Comparison of ENCODE assay signal across 8 cellular contexts in the genomic region with DNA sequence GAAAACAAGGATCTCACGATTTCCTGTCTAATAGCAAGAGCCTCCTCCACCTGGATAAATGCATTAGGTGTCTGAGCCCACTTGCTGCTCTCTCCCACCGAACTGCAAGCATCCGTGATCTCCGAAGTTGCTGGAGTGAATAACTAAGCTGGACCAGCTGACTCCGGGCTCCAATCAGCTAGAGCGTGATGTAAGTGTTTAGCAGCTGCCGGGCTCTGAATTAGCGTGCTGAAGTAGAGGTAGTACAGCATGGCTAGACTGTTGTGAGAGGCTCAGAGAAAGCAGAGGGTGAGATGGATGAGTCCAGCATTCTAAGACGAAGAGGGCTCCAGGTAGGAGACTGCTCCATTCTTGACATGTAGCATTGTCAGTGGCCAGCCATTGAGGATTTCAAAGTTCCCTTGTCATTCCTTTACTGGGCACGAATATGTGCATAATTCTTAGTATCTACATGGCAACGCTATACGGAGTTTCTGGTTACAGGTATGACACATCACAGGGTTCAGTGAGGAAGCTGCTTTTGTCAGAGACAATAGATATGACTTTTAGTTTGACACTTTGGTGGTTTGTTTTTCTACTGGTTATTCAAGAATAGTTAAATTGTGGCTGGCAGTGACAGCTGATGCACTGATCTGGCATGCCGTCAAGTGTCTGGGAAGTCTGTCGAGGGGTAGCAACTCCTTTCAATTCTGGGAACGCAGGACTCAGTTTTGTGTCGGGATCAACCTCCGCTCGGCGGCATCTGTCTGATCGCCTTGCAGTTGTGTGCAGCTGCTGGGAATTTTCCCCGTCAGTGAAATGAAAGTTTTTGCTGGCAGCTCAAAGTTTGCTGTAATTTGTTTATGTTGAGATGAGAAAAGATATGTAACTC.
DNase-seq lines count a peak whose midpoint lies in the region; ATAC-seq and TF ChIP-seq lines count a peak whose summit lies in the region.

No MANE protein-coding gene starts in this region.

- peak overlapping the region; percentile 87 for H3K4me3 Mint-ChIP-seq in stimulated activated naive CD8-positive, alpha-beta T cell treated with anti-CD3 and anti-CD28 coated beads, Interleukin-15, Interleukin-2, amounts not matched to agents 100 ng/mL and 50 ng/mL, for 24 hours

- H3K4me1 ChIP-seq in muscle layer of duodenum (ENCODE audit: control insufficient read depth in 1 of 2, insufficient read depth in 2 of 2, low read length in 2 of 2), result peaks cover 0 to 3% of the 10 kb centered on the region in 2 donors

- TF ChIP-seq CTCF in fibroblast of mammary gland (conservative IDR thresholded peaks at IDR 0.05; ENCODE audit: control insufficient read depth, insufficient read depth, low read depth, low read length), result no peak

- H3K27ac ChIP-seq in muscle layer of duodenum (ENCODE audit: low read length), result peak overlapping the region; percentile 0

- peaks cover 6% of the 10 kb centered on the region for H3K9me3 Mint-ChIP-seq in stimulated activated naive CD8-positive, alpha-beta T cell treated with anti-CD3 and anti-CD28 coated beads, Interleukin-15, Interleukin-2, amounts not matched to agents 100 ng/mL and 50 ng/mL, for 24 hours

- peaks cover 33% of the 10 kb centered on the region for H3K4me1 Mint-ChIP-seq in stimulated activated naive CD8-positive, alpha-beta T cell treated with anti-CD3 and anti-CD28 coated beads, Interleukin-15, Interleukin-2, amounts not matched to agents 100 ng/mL and 50 ng/mL, for 24 hours (ENCODE audit: low read depth)

- H3K4me3 ChIP-seq in fibroblast of mammary gland (ENCODE audit: control insufficient read depth, low read depth, low read length) (peak overlapping the region; percentile 48), muscle layer of duodenum (ENCODE audit: low read depth in 1 of 2, low read length in 2 of 2) (peak overlapping the region; percentile 62 to 77)

- H3K36me3 Mint-ChIP-seq in stimulated activated naive CD8-positive, alpha-beta T cell treated with anti-CD3 and anti-CD28 coated beads, Interleukin-15, Interleukin-2, amounts not matched to agents 100 ng/mL and 50 ng/mL, for 24 hours (ENCODE audit: low read depth), result no peaks in the 10 kb centered on the region

- DNase-seq in DMS79 (lab: John Stamatoyannopoulos, UW) (peak; percentile 25), NCI-H748 treated with DMSO at 0.1 percent for 48 hours (lab: John Stamatoyannopoulos, UW) (peak; percentile 82), activated T-helper 1 cell treated with Interleukin-2 at 50 U/mL for 16 hours (ENCODE audit: low read depth) (peak; percentile 36), fibroblast of mammary gland (ENCODE audit: low read depth) (peak; percentile 64), NCI-H345 (lab: John Stamatoyannopoulos, UW) (no peak)

- ATAC-seq in HG02678 (IDR thresholded peaks at IDR 0.05; ENCODE audit: unreplicated experiment), result peak; percentile 71

- H3K27me3 Mint-ChIP-seq in stimulated activated naive CD8-positive, alpha-beta T cell treated with anti-CD3 and anti-CD28 coated beads, Interleukin-15, Interleukin-2, amounts not matched to agents 100 ng/mL and 50 ng/mL, for 24 hours, result peaks cover 55% of the 10 kb centered on the region

- H3K27me3 ChIP-seq in muscle layer of duodenum (ENCODE audit: low read depth, low read length), result no peaks in the 10 kb centered on the region

- peak overlapping the region; percentile 57 for H3K27ac Mint-ChIP-seq in stimulated activated naive CD8-positive, alpha-beta T cell treated with anti-CD3 and anti-CD28 coated beads, Interleukin-15, Interleukin-2, amounts not matched to agents 100 ng/mL and 50 ng/mL, for 24 hours

- H3K9me3 ChIP-seq in muscle layer of duodenum (ENCODE audit: control insufficient read depth in 1 of 2, low read length in 2 of 2), result no peaks in the 10 kb centered on the region

- no peaks in the 10 kb centered on the region for H3K36me3 ChIP-seq in muscle layer of duodenum (ENCODE audit: control insufficient read depth in 1 of 2, insufficient read depth in 2 of 2, low read length in 2 of 2)
